ENCODE assay signal across 24 cellular contexts in genomic region chr21:26224351-26224750, GRCh38.
"Had no signal": no experiment of that assay in that cellular context is flagged by ENCODE, and none has a peak within 500 bp of the region (broad histone marks: within the 10 kb centered on the region; RNA-seq: fewer than 3 reads in every experiment).

No MANE protein-coding gene starts in this region.

- H3K27me3 ChIP-seq: MG63, Peyer's patch, SJSA1 had no signal

- H3K4me1 ChIP-seq: Peyer's patch, SJSA1 had no signal

- DNase-seq: IMR-90, Karpas-422, KG1, MG63, NCI-H1092, NCI-H1105 treated with DMSO at 0.1 percent for 48 hours, NCI-H1417 treated with DMSO at 0.1 percent for 48 hours, NCI-H146, NCI-H1694 treated with DMSO at 0.1 percent for 48 hours, NCI-H1930, NCI-H2081, NCI-H2107, NCI-H2227 treated with DMSO at 0.1 percent for 48 hours, NCI-H524 treated with DMSO at 0.1 percent for 48 hours, NCI-H69, NCI-H774, PC-9, Peyer's patch, Right ventricle myocardium superior, RPMI8226, SIG-M5 had no signal

- H2AFZ ChIP-seq: PC-9 had no signal

- H3K36me3 ChIP-seq: MG63, Peyer's patch, SJSA1 had no signal

- H3K9me3 ChIP-seq: MG63, Peyer's patch, SJSA1 had no signal

- H3K4me3 ChIP-seq: MG63, PC-9, Peyer's patch, SJSA1, SK-N-MC had no signal

- ATAC-seq: HepG2 had no signal

- H3K4me2 ChIP-seq: PC-9 had no signal

- H3K27ac ChIP-seq: PC-9, Peyer's patch, SJSA1, SK-N-MC had no signal

- FAIRE-seq: HepG2 had no signal
